14 cellular contexts compared by ENCODE assay signal in genomic region chr15:34855893-34856292, GRCh38.
DNase-seq lines count a peak whose midpoint lies in the region; ATAC-seq and TF ChIP-seq lines count a peak whose summit lies in the region.
"Had no signal": no experiment of that assay in that cellular context is flagged by ENCODE, and none has a peak within 500 bp of the region (broad histone marks: within the 10 kb centered on the region; RNA-seq: fewer than 3 reads in every experiment).

No MANE protein-coding gene starts in this region.

- H3K36me3 ChIP-seq in left ventricle myocardium inferior (peaks cover 57% of the 10 kb centered on the region), aorta (ENCODE audit: control insufficient read depth in 1 of 2, insufficient read depth in 2 of 2, low read length in 1 of 2) (no peaks in the 10 kb centered on the region)

- TF ChIP-seq CTCF in astrocyte of the spinal cord (IDR thresholded peaks at IDR 0.05; ENCODE audit: low read depth, low read length) (no peak), left ventricle myocardium inferior (IDR thresholded peaks at IDR 0.05; ENCODE audit: borderline replicate concordance) (no peak)

- H3K27me3 Mint-ChIP-seq in activated CD4-positive, alpha-beta T cell treated with anti-CD3 and anti-CD28 coated beads for 36 hours, result no peaks in the 10 kb centered on the region
- H3K27me3 Mint-ChIP-seq: stimulated activated naive CD8-positive, alpha-beta T cell treated with anti-CD3 and anti-CD28 coated beads, Interleukin-15, amount 100 ng/mL, for 72 hours had no signal

- H3K4me3 ChIP-seq in astrocyte of the spinal cord (ENCODE audit: low read depth, low read length), result no peak overlapping the region
- no peak overlapping the region for H3K4me3 ChIP-seq in left ventricle myocardium inferior
- H3K4me3 ChIP-seq in aorta (ENCODE audit: low read length in 2 of 2), result no peak overlapping the region
- H3K4me3 ChIP-seq: esophagus muscularis mucosa, neural progenitor cell had no signal

- intact Hi-C loops in Right ventricle myocardium inferior (cut with DNase I), result no loop called here
- intact Hi-C loops in cardiac septum (cut with DNase I), result loop anchor here (5.0 to 10.0 kb wide), 2 partner anchors 41 to 61 kb away; partner anchors contain the start of gene ACTC1
- intact Hi-C loops in left ventricle myocardium inferior (cut with micrococcal nuclease), result loop anchor here (10.0 kb wide), 1 partner anchor 51 kb away; no protein-coding TSS in a partner anchor
- intact Hi-C loops in aorta (cut with DNase I), result loop anchor here in 1 of 2 donors (2.0 to 5.0 kb wide), 4 partner anchors 15 to 134 kb away; partner anchors contain the start of gene ACTC1
- intact Hi-C loops in activated CD4-positive, alpha-beta T cell treated with anti-CD3 and anti-CD28 coated beads for 36 hours (cut with DNase I, micrococcal nuclease), result no loop called here

- H3K9me3 ChIP-seq in left ventricle myocardium inferior (replicated peaks) (no peaks in the 10 kb centered on the region), aorta (ENCODE audit: control insufficient read depth, low read length) (no peaks in the 10 kb centered on the region)
- H3K9me3 ChIP-seq: esophagus muscularis mucosa had no signal

- H3K4me1 Mint-ChIP-seq in activated CD4-positive, alpha-beta T cell treated with anti-CD3 and anti-CD28 coated beads for 36 hours, result peaks cover 10% of the 10 kb centered on the region
- H3K4me1 Mint-ChIP-seq: neural progenitor cell; stimulated activated naive CD8-positive, alpha-beta T cell treated with anti-CD3 and anti-CD28 coated beads, Interleukin-15, amount 100 ng/mL, for 72 hours had no signal

- ATAC-seq in Right ventricle myocardium inferior (peak; percentile 76), aorta (ENCODE audit: low FRiP score) (peak; percentile 77), GM21619 (IDR thresholded peaks at IDR 0.05; ENCODE audit: unreplicated experiment) (no peak)
- ATAC-seq in activated CD4-positive, alpha-beta T cell treated with anti-CD3 and anti-CD28 coated beads for 36 hours, result no peak
- ATAC-seq: stimulated activated naive CD8-positive, alpha-beta T cell treated with anti-CD3 and anti-CD28 coated beads, Interleukin-15, amount 100 ng/mL, for 72 hours had no signal

- in situ Hi-C loops in astrocyte of the spinal cord (cut with HindIII; ENCODE audit: low sequenced_read_pairs), result no loop called here

- no peak overlapping the region for H3K4me3 Mint-ChIP-seq in activated CD4-positive, alpha-beta T cell treated with anti-CD3 and anti-CD28 coated beads for 36 hours
- H3K4me3 Mint-ChIP-seq: neural progenitor cell; stimulated activated naive CD8-positive, alpha-beta T cell treated with anti-CD3 and anti-CD28 coated beads, Interleukin-15, amount 100 ng/mL, for 72 hours had no signal

- H3K4me1 ChIP-seq in left ventricle myocardium inferior (peaks cover 33% of the 10 kb centered on the region), aorta (ENCODE audit: control insufficient read depth in 1 of 2, insufficient read depth in 2 of 2, low read length in 2 of 2) (peaks cover 4 to 10% of the 10 kb centered on the region in 2 donors)
- H3K4me1 ChIP-seq: neural progenitor cell had no signal

- H3K27ac Mint-ChIP-seq in activated CD4-positive, alpha-beta T cell treated with anti-CD3 and anti-CD28 coated beads for 36 hours, result no peak overlapping the region
- H3K27ac Mint-ChIP-seq: neural progenitor cell had no signal

- peaks cover 33% of the 10 kb centered on the region for H3K36me3 Mint-ChIP-seq in activated CD4-positive, alpha-beta T cell treated with anti-CD3 and anti-CD28 coated beads for 36 hours (ENCODE audit: low read depth)

- POLR2A ChIA-PET in activated CD4-positive, alpha-beta T cell treated with anti-CD3 and anti-CD28 coated beads for 36 hours (lab: Charles Lee), result no interaction called here

- H3K27ac ChIP-seq in left ventricle myocardium inferior (replicated peaks) (peak overlapping the region; percentile 38), aorta (ENCODE audit: low read depth in 1 of 2, low read length in 2 of 2) (no peak overlapping the region)
- H3K27ac ChIP-seq: esophagus muscularis mucosa, neural progenitor cell had no signal

- H3K27me3 ChIP-seq in left ventricle myocardium inferior (ENCODE audit: low read depth), result no peaks in the 10 kb centered on the region
- no peaks in the 10 kb centered on the region for H3K27me3 ChIP-seq in aorta (ENCODE audit: control insufficient read depth in 1 of 2, insufficient read depth in 2 of 2, low read length in 1 of 2)
- H3K27me3 ChIP-seq: esophagus muscularis mucosa, neural progenitor cell had no signal

- no peaks in the 10 kb centered on the region for H3K9me3 Mint-ChIP-seq in activated CD4-positive, alpha-beta T cell treated with anti-CD3 and anti-CD28 coated beads for 36 hours (ENCODE audit: low read depth)
- H3K9me3 Mint-ChIP-seq: neural progenitor cell; stimulated activated naive CD8-positive, alpha-beta T cell treated with anti-CD3 and anti-CD28 coated beads, Interleukin-15, amount 100 ng/mL, for 72 hours had no signal

- CTCF ChIA-PET in activated CD4-positive, alpha-beta T cell treated with anti-CD3 and anti-CD28 coated beads for 36 hours (lab: Charles Lee), result interaction anchor here (0.6 kb wide), 1 partner anchor 32 kb away, joined by 3 read pairs; no protein-coding TSS in a partner anchor

- DNase-seq in Right ventricle myocardium inferior (ENCODE audit: missing footprints), result no peak
- DNase-seq in cardiac septum (ENCODE audit: low spot score), result no peak
- DNase-seq in astrocyte of the spinal cord (ENCODE audit: low read depth, low spot score), result peak; percentile 38
- no peak for DNase-seq in left ventricle myocardium inferior
- DNase-seq in aorta, result peak in 1 of 2 donors; percentile 61
- no peak for DNase-seq in activated CD4-positive, alpha-beta T cell treated with anti-CD3 and anti-CD28 coated beads for 36 hours
- DNase-seq in foreskin melanocyte, result no peak
- DNase-seq: kidney; NCI-H1417 treated with DMSO at 0.1 percent for 48 hours; NK-92 treated with Interleukin-12 subunit alpha and Interleukin-12 subunit beta, amount 100 ng/mL, for 24 hours; stimulated activated naive CD8-positive, alpha-beta T cell treated with anti-CD3 and anti-CD28 coated beads, Interleukin-15, amount 100 ng/mL, for 72 hours had no signal

Comparison
In these comparisons a context has a peak if more than half of its experiments do, and no peak if none do; other contexts are left out.
1. intact Hi-C loops: an anchor here in cardiac septum (5.0 to 10.0 kb wide) and left ventricle myocardium inferior (10.0 kb wide); none called in Right ventricle myocardium inferior and activated CD4-positive, alpha-beta T cell treated with anti-CD3 and anti-CD28 coated beads for 36 hours.
2. ATAC-seq: peak in Right ventricle myocardium inferior (single experiment) and aorta (single experiment); none in activated CD4-positive, alpha-beta T cell treated with anti-CD3 and anti-CD28 coated beads for 36 hours (single experiment) and GM21619 (single experiment).